22 cellular contexts compared by ENCODE assay signal in the genomic region with DNA sequence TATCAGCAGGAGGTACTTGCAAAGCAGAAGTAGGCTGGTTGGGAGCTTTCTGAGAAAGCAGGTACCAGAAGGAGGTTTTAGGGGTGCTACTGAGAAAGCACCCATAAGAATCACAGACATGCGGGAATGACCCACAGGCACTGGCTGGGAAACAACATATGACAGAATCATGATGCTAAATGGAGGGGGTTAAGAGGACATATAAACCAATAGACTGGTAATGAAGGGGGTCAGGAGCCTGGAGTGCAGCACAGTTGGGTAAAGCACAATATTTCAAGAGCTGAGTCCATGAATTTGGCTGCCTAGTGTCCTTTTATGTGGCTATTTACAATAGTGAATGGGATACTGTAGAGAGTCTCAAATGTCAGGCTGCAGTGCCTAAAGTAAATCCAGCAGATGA. TPM values are rescaled to one million over a fixed set of nuclear protein-coding genes. Genes with fewer than 3 reads are reported as not detected.
DNase-seq lines count a peak whose midpoint lies in the region; ATAC-seq and TF ChIP-seq lines count a peak whose summit lies in the region.
"Had no signal": no experiment of that assay in that cellular context is flagged by ENCODE, and none has a peak within 500 bp of the region (broad histone marks: within the 10 kb centered on the region; RNA-seq: fewer than 3 reads in every experiment).

No MANE protein-coding gene starts in this region.

- ATAC-seq in WTC11 (no peak), HG02870 (IDR thresholded peaks at IDR 0.05; ENCODE audit: unreplicated experiment) (no peak)
- ATAC-seq: activated T-cell treated with anti-CD3 and anti-CD28 coated beads, Interleukin-2, amount 50 U/mL, for 72 hours; psoas muscle; T-cell had no signal

- H3K9me3 ChIP-seq in A673 (ENCODE audit: low read depth, low read length, poor library complexity, severe bottlenecking) (no peaks in the 10 kb centered on the region), BE2C (no peaks in the 10 kb centered on the region)
- H3K9me3 ChIP-seq: breast epithelium, colonic mucosa, psoas muscle, tibial nerve had no signal

- no peak overlapping the region for H3K27ac ChIP-seq in A673 (ENCODE audit: low read depth, low read length, poor library complexity, severe bottlenecking)
- H3K27ac ChIP-seq: breast epithelium, colonic mucosa, psoas muscle, tibial nerve had no signal

- intact Hi-C loops in cardiac septum (cut with DNase I) (no loop called here), A673 (cut with micrococcal nuclease; ENCODE audit: unreplicated experiment) (no loop called here)

- H3K27ac Mint-ChIP-seq in WTC11 (0 out of 2 replicates have a peak overlapping the region, but pooled peaks have one; percentile 14), nephron (peak overlapping the region; percentile 0 to 27 (median 14))
- H3K27ac Mint-ChIP-seq: activated T-cell treated with anti-CD3 and anti-CD28 coated beads, Interleukin-2, amount 50 U/mL, for 72 hours; CD4-positive, alpha-beta T cell; T-cell had no signal

- H3K36me3 ChIP-seq in A673 (ENCODE audit: insufficient read depth, low read length, poor library complexity, severe bottlenecking) (no peaks in the 10 kb centered on the region), BE2C (no peaks in the 10 kb centered on the region)
- H3K36me3 ChIP-seq: breast epithelium, colonic mucosa had no signal

- H3K9me3 Mint-ChIP-seq in WTC11 = peaks cover 5% of the 10 kb centered on the region
- H3K9me3 Mint-ChIP-seq in nephron = no peaks in the 10 kb centered on the region
- H3K9me3 Mint-ChIP-seq: activated T-cell treated with anti-CD3 and anti-CD28 coated beads, Interleukin-2, amount 50 U/mL, for 72 hours; CD4-positive, alpha-beta T cell; T-cell had no signal

- no peaks in the 10 kb centered on the region for H3K27me3 ChIP-seq in A673 (replicated peaks; ENCODE audit: insufficient read depth, low read depth, low read length, poor library complexity)
- no peaks in the 10 kb centered on the region for H3K27me3 ChIP-seq in BE2C
- H3K27me3 ChIP-seq: breast epithelium, colonic mucosa, tibial nerve had no signal

- H3K27me3 Mint-ChIP-seq in WTC11 (ENCODE audit: low read depth) = no peaks in the 10 kb centered on the region
- H3K27me3 Mint-ChIP-seq in nephron (ENCODE audit: low read depth) = no peaks in the 10 kb centered on the region
- H3K27me3 Mint-ChIP-seq: CD4-positive, alpha-beta T cell had no signal

- peaks cover 6% of the 10 kb centered on the region for H3K4me1 ChIP-seq in A673 (ENCODE audit: insufficient read depth, low read length, poor library complexity, severe bottlenecking)
- no peaks in the 10 kb centered on the region for H3K4me1 ChIP-seq in BE2C

- H3K4me1 Mint-ChIP-seq in WTC11 = peaks cover 17% of the 10 kb centered on the region
- peaks cover 42% of the 10 kb centered on the region for H3K4me1 Mint-ChIP-seq in nephron

- CTCF ChIA-PET in WTC11 (lab: Charles Lee) = interaction anchor here (1.3 to 3.6 kb wide), 3 partner anchors 11 to 77 kb away, joined by 3 to 25 read pairs (median 3); no protein-coding TSS in a partner anchor
- CTCF ChIA-PET in A673 (lab: Charles Lee) = no interaction called here

- POLR2A ChIA-PET in WTC11 (lab: Charles Lee) = no interaction called here
- POLR2A ChIA-PET in A673 (lab: Charles Lee; ENCODE audit: low non-redundant PET) = interaction anchor here (0.7 kb wide), 1 partner anchor 1541 kb away, joined by 4 read pairs; no protein-coding TSS in a partner anchor

- H3K4me3 Mint-ChIP-seq in WTC11 (no peak overlapping the region), nephron (no peak overlapping the region)
- H3K4me3 Mint-ChIP-seq: activated T-cell treated with anti-CD3 and anti-CD28 coated beads, Interleukin-2, amount 50 U/mL, for 72 hours; CD4-positive, alpha-beta T cell; T-cell had no signal

- DNase-seq in DMS153 treated with DMSO at 0.1 percent for 48 hours (lab: John Stamatoyannopoulos, UW; ENCODE audit: unreplicated experiment) (peak; percentile 19), NCI-H128 (lab: John Stamatoyannopoulos, UW; ENCODE audit: unreplicated experiment) (peak; percentile 13), WTC11 (ENCODE audit: low spot score) (no peak), cardiac septum (ENCODE audit: low spot score) (no peak), A673 (ENCODE audit: low spot score) (no peak), BE2C (no peak)
- DNase-seq: activated CD4-positive, alpha-beta T cell treated with anti-CD3 and anti-CD28 coated beads for 1 hour; activated naive CD4-positive, alpha-beta T cell treated with Interleukin-2 at 50 U/mL for 16 hours; activated T-cell treated with anti-CD3 and anti-CD28 coated beads, Interleukin-2, amount 50 U/mL, for 72 hours; amniotic stem cell; CD4-positive, alpha-beta T cell; colonic mucosa; DMS53; islet precursor cell; KG1; NCI-H510A treated with DMSO at 0.1 percent for 48 hours; psoas muscle; T-cell had no signal

- TF ChIP-seq CTCF in WTC11 (IDR thresholded peaks at IDR 0.05) = no peak
- no peak for TF ChIP-seq CTCF in nephron (IDR thresholded peaks at IDR 0.05; ENCODE audit: unreplicated experiment in 3 of 3)
- TF ChIP-seq CTCF in A673 (conservative IDR thresholded peaks at IDR 0.05; ENCODE audit: low read depth, low read length) = no peak
- TF ChIP-seq CTCF in BE2C (IDR thresholded peaks at IDR 0.05; ENCODE audit: low read depth, low read length) = no peak

- peaks cover 4% of the 10 kb centered on the region for H3K36me3 Mint-ChIP-seq in WTC11
- H3K36me3 Mint-ChIP-seq in nephron (ENCODE audit: low read depth) = peaks cover 25% of the 10 kb centered on the region

- H3K4me3 ChIP-seq in A673 (ENCODE audit: low read depth, low read length, poor library complexity, severe bottlenecking) (no peak overlapping the region), BE2C (ENCODE audit: low read depth, low read length) (no peak overlapping the region)
- H3K4me3 ChIP-seq: breast epithelium, colonic mucosa, psoas muscle, tibial nerve had no signal

- BruUV-seq in A673 (replicated peaks; lab: Mats Ljungman, UMichigan) = no TSS peak

TF ChIP-seq in WTC11, 78 proteins besides CTCF, POLR2A, EP300 and RAD21:
- TF ChIP-seq EMX1 (CRISPR knock-in tag; IDR thresholded peaks at IDR 0.05) = no peak
- TF ChIP-seq NFYB (CRISPR knock-in tag; conservative IDR thresholded peaks at IDR 0.05; ENCODE audit: low read depth) = no peak
- TF ChIP-seq, protein P1, sequence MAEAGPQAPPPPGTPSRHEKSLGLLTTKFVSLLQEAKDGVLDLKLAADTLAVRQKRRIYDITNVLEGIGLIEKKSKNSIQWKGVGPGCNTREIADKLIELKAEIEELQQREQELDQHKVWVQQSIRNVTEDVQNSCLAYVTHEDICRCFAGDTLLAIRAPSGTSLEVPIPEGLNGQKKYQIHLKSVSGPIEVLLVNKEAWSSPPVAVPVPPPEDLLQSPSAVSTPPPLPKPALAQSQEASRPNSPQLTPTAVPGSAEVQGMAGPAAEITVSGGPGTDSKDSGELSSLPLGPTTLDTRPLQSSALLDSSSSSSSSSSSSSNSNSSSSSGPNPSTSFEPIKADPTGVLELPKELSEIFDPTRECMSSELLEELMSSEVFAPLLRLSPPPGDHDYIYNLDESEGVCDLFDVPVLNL (CRISPR knock-in tag; IDR thresholded peaks at IDR 0.05; ENCODE audit: borderline replicate concordance, low read depth) = no peak
- TF ChIP-seq ZNF219 (CRISPR knock-in tag; IDR thresholded peaks at IDR 0.05; ENCODE audit: borderline replicate concordance) = no peak
- TF ChIP-seq SMAD3 (CRISPR knock-in tag; IDR thresholded peaks at IDR 0.05; ENCODE audit: borderline replicate concordance) = no peak
- TF ChIP-seq ZNF396 (CRISPR knock-in tag; IDR thresholded peaks at IDR 0.05; ENCODE audit: borderline replicate concordance) = no peak
- TF ChIP-seq ZNF263 (CRISPR knock-in tag; IDR thresholded peaks at IDR 0.05; ENCODE audit: low read depth) = no peak
- TF ChIP-seq, protein P2, sequence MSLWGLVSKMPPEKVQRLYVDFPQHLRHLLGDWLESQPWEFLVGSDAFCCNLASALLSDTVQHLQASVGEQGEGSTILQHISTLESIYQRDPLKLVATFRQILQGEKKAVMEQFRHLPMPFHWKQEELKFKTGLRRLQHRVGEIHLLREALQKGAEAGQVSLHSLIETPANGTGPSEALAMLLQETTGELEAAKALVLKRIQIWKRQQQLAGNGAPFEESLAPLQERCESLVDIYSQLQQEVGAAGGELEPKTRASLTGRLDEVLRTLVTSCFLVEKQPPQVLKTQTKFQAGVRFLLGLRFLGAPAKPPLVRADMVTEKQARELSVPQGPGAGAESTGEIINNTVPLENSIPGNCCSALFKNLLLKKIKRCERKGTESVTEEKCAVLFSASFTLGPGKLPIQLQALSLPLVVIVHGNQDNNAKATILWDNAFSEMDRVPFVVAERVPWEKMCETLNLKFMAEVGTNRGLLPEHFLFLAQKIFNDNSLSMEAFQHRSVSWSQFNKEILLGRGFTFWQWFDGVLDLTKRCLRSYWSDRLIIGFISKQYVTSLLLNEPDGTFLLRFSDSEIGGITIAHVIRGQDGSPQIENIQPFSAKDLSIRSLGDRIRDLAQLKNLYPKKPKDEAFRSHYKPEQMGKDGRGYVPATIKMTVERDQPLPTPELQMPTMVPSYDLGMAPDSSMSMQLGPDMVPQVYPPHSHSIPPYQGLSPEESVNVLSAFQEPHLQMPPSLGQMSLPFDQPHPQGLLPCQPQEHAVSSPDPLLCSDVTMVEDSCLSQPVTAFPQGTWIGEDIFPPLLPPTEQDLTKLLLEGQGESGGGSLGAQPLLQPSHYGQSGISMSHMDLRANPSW (CRISPR knock-in tag; conservative IDR thresholded peaks at IDR 0.05; ENCODE audit: low read depth) = no peak
- no peak for TF ChIP-seq MYBL2 (CRISPR knock-in tag; IDR thresholded peaks at IDR 0.05)
- no peak for TF ChIP-seq PRRX2 (CRISPR knock-in tag; IDR thresholded peaks at IDR 0.05)
- TF ChIP-seq FOXP1 (CRISPR knock-in tag; IDR thresholded peaks at IDR 0.05; ENCODE audit: borderline replicate concordance) = no peak

RNA-seq across cellular contexts. Expression of gene GMCL1, which starts 27.7 kb away (rescaled TPM):
- 17.2 to 21.6 TPM (median 20.5 TPM) in 3 replicates for total RNA-seq in WTC11 (2021)
- total RNA-seq in cardiac septum = 5.7 TPM
- 20.8 and 24.1 TPM in 2 replicates for total RNA-seq in A673 (2021)
- 6.6 TPM for polyA plus RNA-seq in BE2C (2012; ENCODE audit: insufficient read depth, insufficient read length, low read depth)

RNA-seq across cellular contexts. Expression of gene ANXA4, which starts 59.8 kb away (rescaled TPM):
- 9.5 to 13.6 TPM (median 12.3 TPM) in 3 replicates for total RNA-seq in WTC11 (2021)
- 39.7 TPM for total RNA-seq in cardiac septum
- total RNA-seq in A673 (2021) = 5.1 and 6.5 TPM in 2 replicates
- polyA plus RNA-seq in BE2C (2012; ENCODE audit: insufficient read depth, insufficient read length, low read depth) = 4.1 TPM

Comparison
In these comparisons a context has a peak if more than half of its experiments do, and no peak if none do; other contexts are left out.
1. DNase-seq: peak in DMS153 treated with DMSO at 0.1 percent for 48 hours (single experiment) and NCI-H128 (single experiment); none in WTC11 (single experiment), cardiac septum (single experiment), A673 (single experiment) and BE2C (single experiment).